ENCODE assay signal across 18 cellular contexts in the genomic region with DNA sequence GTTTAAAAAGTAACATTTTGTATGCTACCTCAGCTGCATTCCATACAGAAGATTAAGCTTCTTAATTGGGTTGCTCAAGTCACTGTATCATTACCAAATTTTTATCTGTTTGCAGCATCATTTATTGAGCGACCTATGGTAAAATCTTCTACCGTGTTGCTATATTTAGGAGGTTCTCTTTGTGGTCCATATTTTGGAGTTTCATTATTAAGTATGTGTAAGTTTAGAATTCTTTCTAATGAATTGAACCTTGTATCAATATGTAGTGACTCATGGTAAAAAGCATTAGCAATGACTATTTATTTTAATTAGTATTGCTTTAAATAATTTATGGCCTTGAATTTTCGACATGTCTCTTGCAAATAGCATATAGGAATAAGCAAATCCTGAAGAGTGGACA.
"Had no signal": no experiment of that assay in that cellular context is flagged by ENCODE, and none has a peak within 500 bp of the region (broad histone marks: within the 10 kb centered on the region; RNA-seq: fewer than 3 reads in every experiment).

No MANE protein-coding gene starts in this region.

- ATAC-seq: activated T-cell treated with anti-CD3 and anti-CD28 coated beads, Interleukin-2, amount 50 U/mL, for 72 hours; PC-3; WTC11 had no signal

- H3K36me3 ChIP-seq: brain microvascular endothelial cell had no signal

- H3K27ac ChIP-seq: brain microvascular endothelial cell had no signal

- DNase-seq: activated CD4-positive, alpha-beta memory T cell treated with anti-CD3 and anti-CD28 coated beads, Interleukin-2, amount 10 ng/mL, durations not matched to agents 7 days and 5 days; activated CD4-positive, alpha-beta T cell treated with anti-CD3 and anti-CD28 coated beads, Interleukin-2, amount 50 U/mL, for 1 hour; activated gamma-delta T cell treated with Interleukin-2 at 50 U/mL for 16 hours; activated naive CD4-positive, alpha-beta T cell treated with anti-CD3 and anti-CD28 coated beads, Interleukin-2, amount 10 ng/mL, durations not matched to agents 7 days and 5 days; activated naive CD8-positive, alpha-beta T cell treated with anti-CD3 and anti-CD28 coated beads for 36 hours; activated T-cell treated with anti-CD3 and anti-CD28 coated beads for 4 hours; activated T-cell treated with anti-CD3 and anti-CD28 coated beads, Interleukin-2, amount 50 U/mL, for 72 hours; brain microvascular endothelial cell; MM.1S; NCI-H1105; NCI-H1436; NCI-H1694 treated with DMSO at 0.1 percent for 48 hours; NCI-H2029 treated with DMSO at 0.1 percent for 48 hours; NCI-H446; NCI-H524; PC-3; SHP77 treated with DMSO at 0.1 percent for 48 hours had no signal

- H3K27me3 ChIP-seq: brain microvascular endothelial cell had no signal
